In genomic region chr6:128238248-128238647, GRCh38 we compare ENCODE assay signal across 21 cellular contexts.
"Had no signal": no experiment of that assay in that cellular context is flagged by ENCODE, and none has a peak within 500 bp of the region (broad histone marks: within the 10 kb centered on the region; RNA-seq: fewer than 3 reads in every experiment).

No MANE protein-coding gene starts in this region.

- H3K9ac ChIP-seq: neural progenitor cell had no signal

- H3K4me3 ChIP-seq: colonic mucosa, left lung, neural progenitor cell, smooth muscle cell, thyroid gland had no signal

- H3K27ac Mint-ChIP-seq: activated B cell treated with CpG ODN at 0.5 μM for 24 hours; activated CD4-positive, alpha-beta T cell treated with anti-CD3 and anti-CD28 coated beads, Interleukin-2, amount 10 ng/mL, durations not matched to agents 24 days and 14 days; activated CD8-positive, alpha-beta T cell treated with anti-CD3 and anti-CD28 coated beads for 36 hours; activated naive CD4-positive, alpha-beta T cell treated with anti-CD3 and anti-CD28 coated beads for 36 hours; activated naive CD8-positive, alpha-beta T cell treated with anti-CD3 and anti-CD28 coated beads, Interleukin-2, amount 50 U/mL, for 24 hours; activated T-cell treated with anti-CD3 and anti-CD28 coated beads, Interleukin-2, amount 50 U/mL, for 24 hours; activated T-helper 2 cell treated with anti-CD3 and anti-CD28 coated beads, Interferon-gamma antibody, Interleukin-2, Interleukin-4, amounts not matched to agents 10 μg/mL and 5 μg/mL and 100 μg/mL, durations not matched to agents 14 hours and 24 hours and 36 hours; neural progenitor cell; stimulated activated effector memory CD8-positive, alpha-beta T cell treated with anti-CD3 and anti-CD28 coated beads, Interleukin-12 subunit alpha, Interleukin-12 subunit beta, amount 100 ng/mL, for 72 hours had no signal

- DNase-seq: activated B cell treated with CpG ODN at 0.5 μM for 24 hours; activated CD4-positive, alpha-beta T cell treated with anti-CD3 and anti-CD28 coated beads, Interleukin-2, amount 10 ng/mL, durations not matched to agents 24 days and 14 days; activated CD8-positive, alpha-beta T cell treated with anti-CD3 and anti-CD28 coated beads for 36 hours; activated naive CD4-positive, alpha-beta T cell treated with anti-CD3 and anti-CD28 coated beads for 36 hours; activated naive CD8-positive, alpha-beta T cell treated with anti-CD3 and anti-CD28 coated beads, Interleukin-2, amount 50 U/mL, for 24 hours; activated T-cell treated with anti-CD3 and anti-CD28 coated beads, Interleukin-2, amount 50 U/mL, for 24 hours; brain microvascular endothelial cell; colonic mucosa; foreskin keratinocyte; glutamatergic neuron; left lung; stimulated activated CD4-positive, alpha-beta T cell treated with anti-CD3 and anti-CD28 coated beads, Interleukin-4, amount 100 ng/mL, for 24 hours; T-helper 1 cell; T-helper 9 cell; thyroid gland had no signal

- H3K4me1 Mint-ChIP-seq: central memory CD8-positive, alpha-beta T cell; stimulated activated effector memory CD8-positive, alpha-beta T cell treated with anti-CD3 and anti-CD28 coated beads, Interleukin-12 subunit alpha, Interleukin-12 subunit beta, amount 100 ng/mL, for 72 hours had no signal

- ATAC-seq: activated CD8-positive, alpha-beta T cell treated with anti-CD3 and anti-CD28 coated beads for 36 hours; activated naive CD8-positive, alpha-beta T cell treated with anti-CD3 and anti-CD28 coated beads, Interleukin-2, amount 50 U/mL, for 24 hours; foreskin keratinocyte; left lung; sciatic nerve; stimulated activated effector memory CD8-positive, alpha-beta T cell treated with anti-CD3 and anti-CD28 coated beads, Interleukin-12 subunit alpha, Interleukin-12 subunit beta, amount 100 ng/mL, for 72 hours had no signal

- H3K9me3 ChIP-seq: colonic mucosa, left lung, thyroid gland had no signal

- H3K36me3 Mint-ChIP-seq: neural progenitor cell; stimulated activated effector memory CD8-positive, alpha-beta T cell treated with anti-CD3 and anti-CD28 coated beads, Interleukin-12 subunit alpha, Interleukin-12 subunit beta, amount 100 ng/mL, for 72 hours had no signal

- H3K4me1 ChIP-seq: colonic mucosa, foreskin keratinocyte, left lung, neural progenitor cell, thyroid gland had no signal

- H3K27me3 ChIP-seq: brain microvascular endothelial cell, colonic mucosa, foreskin keratinocyte, left lung, neural progenitor cell, thyroid gland had no signal

- H3K27ac ChIP-seq: brain microvascular endothelial cell, colonic mucosa, foreskin keratinocyte, left lung, neural progenitor cell, thyroid gland had no signal

- H3K4me3 Mint-ChIP-seq: activated CD4-positive, alpha-beta T cell treated with anti-CD3 and anti-CD28 coated beads, Interleukin-2, amount 10 ng/mL, durations not matched to agents 24 days and 14 days; activated CD8-positive, alpha-beta T cell treated with anti-CD3 and anti-CD28 coated beads for 36 hours; activated naive CD4-positive, alpha-beta T cell treated with anti-CD3 and anti-CD28 coated beads for 36 hours; activated naive CD8-positive, alpha-beta T cell treated with anti-CD3 and anti-CD28 coated beads, Interleukin-2, amount 50 U/mL, for 24 hours; activated T-cell treated with anti-CD3 and anti-CD28 coated beads, Interleukin-2, amount 50 U/mL, for 24 hours; central memory CD8-positive, alpha-beta T cell; neural progenitor cell; stimulated activated effector memory CD8-positive, alpha-beta T cell treated with anti-CD3 and anti-CD28 coated beads, Interleukin-12 subunit alpha, Interleukin-12 subunit beta, amount 100 ng/mL, for 72 hours had no signal

- H3K36me3 ChIP-seq: brain microvascular endothelial cell, colonic mucosa, left lung, neural progenitor cell, thyroid gland had no signal

- H3K9me3 Mint-ChIP-seq: activated B cell treated with CpG ODN at 0.5 μM for 24 hours; activated CD4-positive, alpha-beta T cell treated with anti-CD3 and anti-CD28 coated beads, Interleukin-2, amount 10 ng/mL, durations not matched to agents 24 days and 14 days; activated CD8-positive, alpha-beta T cell treated with anti-CD3 and anti-CD28 coated beads for 36 hours; activated naive CD4-positive, alpha-beta T cell treated with anti-CD3 and anti-CD28 coated beads for 36 hours; activated naive CD8-positive, alpha-beta T cell treated with anti-CD3 and anti-CD28 coated beads, Interleukin-2, amount 50 U/mL, for 24 hours; activated T-cell treated with anti-CD3 and anti-CD28 coated beads, Interleukin-2, amount 50 U/mL, for 24 hours; activated T-helper 2 cell treated with anti-CD3 and anti-CD28 coated beads, Interferon-gamma antibody, Interleukin-2, Interleukin-4, amounts not matched to agents 10 μg/mL and 5 μg/mL and 100 μg/mL, durations not matched to agents 14 hours and 24 hours and 36 hours; central memory CD8-positive, alpha-beta T cell; neural progenitor cell; stimulated activated effector memory CD8-positive, alpha-beta T cell treated with anti-CD3 and anti-CD28 coated beads, Interleukin-12 subunit alpha, Interleukin-12 subunit beta, amount 100 ng/mL, for 72 hours had no signal

- H3K27me3 Mint-ChIP-seq: activated B cell treated with CpG ODN at 0.5 μM for 24 hours; activated CD4-positive, alpha-beta T cell treated with anti-CD3 and anti-CD28 coated beads, Interleukin-2, amount 10 ng/mL, durations not matched to agents 24 days and 14 days; activated CD8-positive, alpha-beta T cell treated with anti-CD3 and anti-CD28 coated beads for 36 hours; activated naive CD8-positive, alpha-beta T cell treated with anti-CD3 and anti-CD28 coated beads, Interleukin-2, amount 50 U/mL, for 24 hours; activated T-cell treated with anti-CD3 and anti-CD28 coated beads, Interleukin-2, amount 50 U/mL, for 24 hours; central memory CD8-positive, alpha-beta T cell had no signal
